Comparison of ENCODE assay signal across 8 cellular contexts in genomic region chr2:237687666-237688065, GRCh38.
DNase-seq lines count a peak whose midpoint lies in the region; ATAC-seq, FAIRE-seq and TF ChIP-seq lines count a peak whose summit lies in the region.

No MANE protein-coding gene starts in this region.

- no peak for TF ChIP-seq POLR2A in GM12891 (IDR thresholded peaks at IDR 0.05; ENCODE audit: low read depth, low read length)

- peak; percentile 49 for DNase-seq in GM12891 (ENCODE audit: insufficient read length, low spot score)
- DNase-seq in T-helper 2 cell = peak; percentile 50 to 96 (median 81)
- peak; percentile 81 for DNase-seq in astrocyte of the hippocampus (ENCODE audit: low read depth, low spot score)
- DNase-seq in left colon = peak; percentile 67 to 88
- peak; percentile 82 for DNase-seq in stimulated activated CD8-positive, alpha-beta memory T cell treated with anti-CD3 and anti-CD28 coated beads, Interleukin-12 subunit alpha, Interleukin-12 subunit beta, amount 100 ng/mL, for 1 hour (ENCODE audit: low read depth)
- DNase-seq in putamen (ENCODE audit: low spot score) = no peak
- DNase-seq in NCI-H2081 (lab: John Stamatoyannopoulos, UW) = no peak

- intact Hi-C loops in left colon (cut with DNase I, micrococcal nuclease) = no loop called here

- ATAC-seq in HG03378 (IDR thresholded peaks at IDR 0.05; ENCODE audit: unreplicated experiment) (peak; percentile 69), left colon (peak; percentile 9)

- FAIRE-seq in GM12891 (lab: Jason Lieb, UNC) = peak; percentile 92

TF ChIP-seq in GM12891, 5 proteins besides CTCF, POLR2A, EP300 and RAD21:
- no peak; the same call in 1 of the 2 replicates for TF ChIP-seq POU2F2 (IDR thresholded peaks at IDR 0.05; ENCODE audit: low read depth, low read length)
- TF ChIP-seq SPI1 (IDR thresholded peaks at IDR 0.05; ENCODE audit: low read depth, low read length) = no peak
- no peak for TF ChIP-seq PAX5 (IDR thresholded peaks at IDR 0.05; ENCODE audit: insufficient read depth, low read length, severe bottlenecking)
- no peak for TF ChIP-seq TAF1 (IDR thresholded peaks at IDR 0.05; ENCODE audit: low read depth, low read length)

Comparison
In these comparisons a context has a peak if more than half of its experiments do, and no peak if none do; other contexts are left out.
1. DNase-seq: peak in GM12891 (single experiment), T-helper 2 cell (5 of 5), astrocyte of the hippocampus (single experiment), left colon (2 of 2) and stimulated activated CD8-positive, alpha-beta memory T cell treated with anti-CD3 and anti-CD28 coated beads, Interleukin-12 subunit alpha, Interleukin-12 subunit beta, amount 100 ng/mL, for 1 hour (single experiment); none in putamen (single experiment) and NCI-H2081 (0 of 2).